In genomic region chr3:113606539-113607218, GRCh38 we compare ENCODE assay signal across 8 cellular contexts.
A peak's percentile ranks its signal among the peaks of the same experiment; 100 is the strongest.
DNase-seq lines count a peak whose midpoint lies in the region; ATAC-seq and TF ChIP-seq lines count a peak whose summit lies in the region.

No MANE protein-coding gene starts in this region.

- H3K4me1 ChIP-seq in lower lobe of right lung: peaks cover 5% of the 10 kb centered on the region
- peaks cover 0 to 4% (median 2%) of the 10 kb centered on the region in 4 donors for H3K4me1 ChIP-seq in upper lobe of left lung

- H4K20me1 ChIP-seq in SU-DHL-6 (ENCODE audit: low read depth, low read length): no peaks in the 10 kb centered on the region

- H3K9ac ChIP-seq in SU-DHL-6 (ENCODE audit: low read length): no peak overlapping the region

- WGBS in lower leg skin, 2 donors: 53 to 59% methylated on average over 8 of the region's 8 CpGs
- 32 to 41% methylated on average over 8 of the region's 8 CpGs for WGBS in upper lobe of left lung, 2 donors

- no peaks in the 10 kb centered on the region for H3K36me3 ChIP-seq in SU-DHL-6 (ENCODE audit: low read length)
- H3K36me3 ChIP-seq in lower lobe of right lung: no peaks in the 10 kb centered on the region
- peaks cover 0 to 8% (median 0%) of the 10 kb centered on the region in 4 donors for H3K36me3 ChIP-seq in upper lobe of left lung

- TF ChIP-seq POLR2A in lower leg skin (IDR thresholded peaks at IDR 0.05): no peak
- no peak for TF ChIP-seq POLR2A in upper lobe of left lung (IDR thresholded peaks at IDR 0.05)

- H3K4me2 ChIP-seq in SU-DHL-6 (ENCODE audit: low read depth, low read length, poor library complexity, severe bottlenecking): peak overlapping the region; percentile 26

- H2AFZ ChIP-seq in SU-DHL-6 (ENCODE audit: low read depth, low read length, severe bottlenecking): peak overlapping the region; percentile 55

- ATAC-seq in GM19025 (IDR thresholded peaks at IDR 0.05; ENCODE audit: low read depth, unreplicated experiment) (peak; percentile 98), HG02973 (IDR thresholded peaks at IDR 0.05; ENCODE audit: unreplicated experiment) (peak; percentile 99), lower lobe of right lung (peak; percentile 32 to 70), upper lobe of left lung (ENCODE audit: low FRiP score in 2 of 2) (no peak)

- H3K27ac ChIP-seq in SU-DHL-6 (ENCODE audit: low read depth, low read length): no peak overlapping the region
- no peak overlapping the region for H3K27ac ChIP-seq in lower lobe of right lung
- H3K27ac ChIP-seq in substantia nigra (ENCODE audit: low read depth, low read length, poor library complexity, severe bottlenecking): no peak overlapping the region
- H3K27ac ChIP-seq in upper lobe of left lung: no peak overlapping the region

- H3K4me3 ChIP-seq in SU-DHL-6 (ENCODE audit: insufficient read depth, low read length, poor library complexity, severe bottlenecking): no peak overlapping the region
- H3K4me3 ChIP-seq in lower lobe of right lung: no peak overlapping the region
- H3K4me3 ChIP-seq in lower leg skin (ENCODE audit: low read depth, poor library complexity, severe bottlenecking): no peak overlapping the region
- no peak overlapping the region for H3K4me3 ChIP-seq in upper lobe of left lung

- no peak for DNase-seq in lower lobe of right lung
- no peak for DNase-seq in ecto neural progenitor cell (ENCODE audit: low spot score)
- DNase-seq in lower leg skin (ENCODE audit: low spot score in 2 of 2): no peak
- no peak for DNase-seq in substantia nigra (lab: John Stamatoyannopoulos, UW)
- no peak for DNase-seq in upper lobe of left lung

- no peaks in the 10 kb centered on the region for H3K9me2 ChIP-seq in SU-DHL-6 (replicated peaks; ENCODE audit: insufficient read depth, low read length)

- H3K27me3 ChIP-seq in SU-DHL-6 (ENCODE audit: low read length) (no peaks in the 10 kb centered on the region), lower lobe of right lung (ENCODE audit: low read depth) (no peaks in the 10 kb centered on the region), upper lobe of left lung (no peaks in the 10 kb centered on the region)

- H3K9me3 ChIP-seq in SU-DHL-6 (ENCODE audit: insufficient read depth, low read length) (no peaks in the 10 kb centered on the region), lower lobe of right lung (no peaks in the 10 kb centered on the region), upper lobe of left lung (no peaks in the 10 kb centered on the region)

- TF ChIP-seq EP300 in upper lobe of left lung (IDR thresholded peaks at IDR 0.05): no peak

- H3F3A ChIP-seq in SU-DHL-6 (ENCODE audit: insufficient read depth): no peaks in the 10 kb centered on the region

- TF ChIP-seq CTCF in SU-DHL-6 (IDR thresholded peaks at IDR 0.05; ENCODE audit: insufficient read depth, low read length, poor library complexity, severe bottlenecking) (no peak), lower lobe of right lung (IDR thresholded peaks at IDR 0.05) (no peak), lower leg skin (IDR thresholded peaks at IDR 0.05) (no peak), upper lobe of left lung (IDR thresholded peaks at IDR 0.05) (no peak)

- intact Hi-C loops in lower lobe of right lung (cut with DNase I) (no loop called here), lower leg skin (cut with DNase I; ENCODE audit: low total_unique reads) (loop anchor here (5.0 kb wide), 1 partner anchor 299 kb away; no protein-coding TSS in a partner anchor)

- H3K79me2 ChIP-seq in SU-DHL-6 (ENCODE audit: insufficient read depth, low read length): no peaks in the 10 kb centered on the region

Comparison
In these comparisons a context has a peak if more than half of its experiments do, and no peak if none do; other contexts are left out.
1. ATAC-seq: peak in GM19025 (single experiment), HG02973 (single experiment) and lower lobe of right lung (2 of 2); none in upper lobe of left lung (0 of 2).